Comparison of ENCODE assay signal across 23 cellular contexts in the genomic region with DNA sequence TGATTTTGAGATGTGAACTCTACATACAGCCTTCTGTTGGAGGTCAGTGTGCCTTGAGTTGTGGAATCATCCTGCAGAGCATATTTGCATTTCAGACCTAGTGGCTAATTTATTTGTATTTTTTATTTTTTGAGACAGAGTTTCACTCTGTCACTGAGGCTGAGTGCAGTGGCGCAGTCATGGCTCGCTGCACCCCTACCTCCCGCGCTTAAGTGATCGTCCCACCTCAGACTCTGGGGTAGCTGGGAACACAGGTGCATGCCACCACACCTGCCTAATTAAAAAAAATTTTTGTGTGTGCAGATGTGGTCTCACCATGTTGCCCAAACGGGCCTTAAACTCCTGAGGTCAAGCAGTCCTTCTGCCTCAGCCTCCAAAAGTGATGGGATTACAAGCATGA.
"Had no signal": no experiment of that assay in that cellular context is flagged by ENCODE, and none has a peak within 500 bp of the region (broad histone marks: within the 10 kb centered on the region; RNA-seq: fewer than 3 reads in every experiment).

No MANE protein-coding gene starts in this region.

- H3K36me3 ChIP-seq: MG63, Peyer's patch, SJCRH30 had no signal

- H3K4me2 ChIP-seq: PC-9 had no signal

- H3K27me3 ChIP-seq: MG63, Peyer's patch, SJCRH30 had no signal

- H3K9me3 ChIP-seq: MG63, Peyer's patch, SJCRH30 had no signal

- H2AFZ ChIP-seq: PC-9 had no signal

- H3K4me1 ChIP-seq: Peyer's patch, SJCRH30 had no signal

- H3K4me3 ChIP-seq: MG63, PC-9, Peyer's patch, SJCRH30 had no signal

- ATAC-seq: Right ventricle myocardium inferior, SK-N-SH treated with all-trans-retinoic acid at 6 μM for 48 hours had no signal

- H3K27ac ChIP-seq: PC-9, Peyer's patch, SJCRH30 had no signal

- DNase-seq: KBM-7, MG63, NCI-H1092, NCI-H1105 treated with DMSO at 0.1 percent for 48 hours, NCI-H1417 treated with DMSO at 0.1 percent for 48 hours, NCI-H146, NCI-H1694 treated with DMSO at 0.1 percent for 48 hours, NCI-H1930, NCI-H2081, NCI-H2107, NCI-H2171, NCI-H226, NCI-H446, NCI-H510A, NCI-H524 treated with DMSO at 0.1 percent for 48 hours, NCI-H774, OCI-M1, PC-9, Peyer's patch, SHP77 treated with DMSO at 0.1 percent for 48 hours, SJCRH30 had no signal
